ENCODE assay signal across 1 cellular context in the genomic region with DNA sequence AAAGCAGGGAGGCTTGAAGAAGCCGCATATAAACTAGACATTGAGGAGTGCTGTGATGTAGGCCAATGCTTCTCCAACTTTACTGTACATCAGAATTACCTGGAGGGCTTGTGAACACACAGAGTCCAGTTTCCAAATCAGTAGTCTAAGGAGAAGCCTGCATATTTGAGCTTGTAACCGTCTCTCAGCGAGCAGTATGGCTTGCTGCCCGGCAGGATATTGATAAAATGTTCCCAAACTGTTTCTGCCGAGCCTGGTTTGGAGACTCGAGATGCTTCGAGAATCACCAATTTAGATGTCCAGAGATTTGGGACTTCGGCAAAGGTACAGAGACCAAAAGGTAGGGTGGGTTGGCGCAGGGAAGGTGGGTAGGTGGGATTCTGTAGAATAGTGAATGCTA.
TF ChIP-seq lines count a peak whose summit lies in the region.

No MANE protein-coding gene starts in this region.

TF ChIP-seq in K562, 482 proteins besides CTCF, POLR2A, EP300 and RAD21:
- TF ChIP-seq ZNF445 (CRISPR knock-in tag; IDR thresholded peaks at IDR 0.05; ENCODE audit: low read depth): no peak
- TF ChIP-seq RBFOX2 (IDR thresholded peaks at IDR 0.05; ENCODE audit: low read depth, low read length): no peak
- TF ChIP-seq, protein P1, sequence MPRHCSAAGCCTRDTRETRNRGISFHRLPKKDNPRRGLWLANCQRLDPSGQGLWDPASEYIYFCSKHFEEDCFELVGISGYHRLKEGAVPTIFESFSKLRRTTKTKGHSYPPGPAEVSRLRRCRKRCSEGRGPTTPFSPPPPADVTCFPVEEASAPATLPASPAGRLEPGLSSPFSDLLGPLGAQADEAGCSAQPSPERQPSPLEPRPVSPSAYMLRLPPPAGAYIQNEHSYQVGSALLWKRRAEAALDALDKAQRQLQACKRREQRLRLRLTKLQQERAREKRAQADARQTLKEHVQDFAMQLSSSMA (CRISPR knock-in tag; IDR thresholded peaks at IDR 0.05): no peak
- TF ChIP-seq HCFC1 (IDR thresholded peaks at IDR 0.05; ENCODE audit: low read depth, low read length): no peak
- TF ChIP-seq ZBTB8A (IDR thresholded peaks at IDR 0.05; ENCODE audit: partially characterized antibody): no peak
- TF ChIP-seq KLF1 (tag; IDR thresholded peaks at IDR 0.05): no peak
- TF ChIP-seq KDM5B (IDR thresholded peaks at IDR 0.05; ENCODE audit: insufficient replicate concordance, low read depth, low read length): no peak
- no peak for TF ChIP-seq TARDBP (IDR thresholded peaks at IDR 0.05)
- TF ChIP-seq ZNF165 (CRISPR knock-in tag; IDR thresholded peaks at IDR 0.05; ENCODE audit: borderline replicate concordance): no peak
- TF ChIP-seq MAFF (IDR thresholded peaks at IDR 0.05; ENCODE audit: low read length): no peak
- TF ChIP-seq, protein P2, sequence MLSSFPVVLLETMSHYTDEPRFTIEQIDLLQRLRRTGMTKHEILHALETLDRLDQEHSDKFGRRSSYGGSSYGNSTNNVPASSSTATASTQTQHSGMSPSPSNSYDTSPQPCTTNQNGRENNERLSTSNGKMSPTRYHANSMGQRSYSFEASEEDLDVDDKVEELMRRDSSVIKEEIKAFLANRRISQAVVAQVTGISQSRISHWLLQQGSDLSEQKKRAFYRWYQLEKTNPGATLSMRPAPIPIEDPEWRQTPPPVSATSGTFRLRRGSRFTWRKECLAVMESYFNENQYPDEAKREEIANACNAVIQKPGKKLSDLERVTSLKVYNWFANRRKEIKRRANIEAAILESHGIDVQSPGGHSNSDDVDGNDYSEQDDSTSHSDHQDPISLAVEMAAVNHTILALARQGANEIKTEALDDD (IDR thresholded peaks at IDR 0.05): no peak
- TF ChIP-seq PRPF4 (IDR thresholded peaks at IDR 0.05; ENCODE audit: insufficient read depth, low read depth, low read length, poor library complexity, severe bottlenecking): no peak
- TF ChIP-seq, protein P3, sequence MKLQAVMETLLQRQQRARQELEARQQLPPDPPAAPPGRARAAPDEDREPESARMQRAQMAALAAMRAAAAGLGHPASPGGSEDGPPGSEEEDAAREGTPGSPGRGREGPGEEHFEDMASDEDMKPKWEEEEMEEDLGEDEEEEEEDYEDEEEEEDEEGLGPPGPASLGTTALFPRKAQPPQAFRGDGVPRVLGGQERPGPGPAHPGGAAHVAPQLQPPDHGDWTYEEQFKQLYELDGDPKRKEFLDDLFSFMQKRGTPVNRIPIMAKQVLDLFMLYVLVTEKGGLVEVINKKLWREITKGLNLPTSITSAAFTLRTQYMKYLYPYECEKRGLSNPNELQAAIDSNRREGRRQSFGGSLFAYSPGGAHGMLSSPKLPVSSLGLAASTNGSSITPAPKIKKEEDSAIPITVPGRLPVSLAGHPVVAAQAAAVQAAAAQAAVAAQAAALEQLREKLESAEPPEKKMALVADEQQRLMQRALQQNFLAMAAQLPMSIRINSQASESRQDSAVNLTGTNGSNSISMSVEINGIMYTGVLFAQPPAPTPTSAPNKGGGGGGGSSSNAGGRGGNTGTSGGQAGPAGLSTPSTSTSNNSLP (IDR thresholded peaks at IDR 0.05; ENCODE audit: borderline replicate concordance, low read depth, low read length): no peak
- no peak for TF ChIP-seq KHSRP (IDR thresholded peaks at IDR 0.05)
- no peak for TF ChIP-seq FOXJ3 (CRISPR knock-in tag; IDR thresholded peaks at IDR 0.05)
- no peak for TF ChIP-seq FOXK1 (CRISPR knock-in tag; IDR thresholded peaks at IDR 0.05; ENCODE audit: borderline replicate concordance)
- no peak for TF ChIP-seq SRSF1 (IDR thresholded peaks at IDR 0.05; ENCODE audit: low read depth, low read length)
